ENCODE assay signal across 13 cellular contexts in genomic region chr16:22001591-22001990, GRCh38. TPM values are rescaled to one million over a fixed set of nuclear protein-coding genes. Genes with fewer than 3 reads are reported as not detected.
DNase-seq lines count a peak whose midpoint lies in the region; ATAC-seq and TF ChIP-seq lines count a peak whose summit lies in the region.
"Had no signal": no experiment of that assay in that cellular context is flagged by ENCODE, and none has a peak within 500 bp of the region (broad histone marks: within the 10 kb centered on the region; RNA-seq: fewer than 3 reads in every experiment).

No MANE protein-coding gene starts in this region.

- DNase-seq in GM23338 (ENCODE audit: low spot score), result no peak
- DNase-seq in WTC11 (ENCODE audit: low spot score), result no peak
- peak; percentile 62 to 77 for DNase-seq in foreskin keratinocyte
- no peak for DNase-seq in substantia nigra (lab: John Stamatoyannopoulos, UW)
- DNase-seq in transverse colon, result no peak
- no peak for DNase-seq in glutamatergic neuron

- H3F3A ChIP-seq in GM23338 (replicated peaks; ENCODE audit: low read depth), result no peaks in the 10 kb centered on the region

- H3K4me1 ChIP-seq in GM23338 (ENCODE audit: insufficient read depth) (peaks cover 3% of the 10 kb centered on the region; the same call in 1 of the 2 replicates), foreskin keratinocyte (peaks cover 8% of the 10 kb centered on the region), transverse colon (peaks cover 0 to 21% (median 8%) of the 10 kb centered on the region in 4 donors)
- H3K4me1 ChIP-seq: SJCRH30 had no signal

- H3K4me3 ChIP-seq in GM23338 (no peak overlapping the region), transverse colon (no peak overlapping the region)
- H3K4me3 ChIP-seq: SJCRH30 had no signal

- in situ Hi-C loops in transverse colon (cut with MboI; ENCODE audit: low pct_ligation_motif_present in 1 of 4, low pct_unique_long_range_greater_than_20kb in 1 of 4, low sequenced_read_pairs in 3 of 4), result loop anchor here in 3 of 4 donors (5.0 to 25.0 kb wide), 3 partner anchors 63 to 286 kb away; partner anchors contain the start of gene POLR3E (in 1 of the 3)

- H3K36me3 ChIP-seq in GM23338 (ENCODE audit: insufficient read depth) (no peaks in the 10 kb centered on the region), transverse colon (no peaks in the 10 kb centered on the region)
- H3K36me3 ChIP-seq: brain microvascular endothelial cell, esophagus muscularis mucosa, SJCRH30 had no signal

- ATAC-seq in GM23338, result no peak
- ATAC-seq in WTC11, result no peak
- ATAC-seq in foreskin keratinocyte, result peak; percentile 82
- ATAC-seq in stimulated activated memory B cell treated with anti-CD40 and anti-IgM and Interleukin-4, amounts not matched to agents 10 μg/mL and 1 μg/mL and 100 μg/mL, for 72 hours, result no peak

- H3K9me2 ChIP-seq in GM23338 (ENCODE audit: insufficient read depth), result no peaks in the 10 kb centered on the region

- H3K27me3 Mint-ChIP-seq in GM23338 (ENCODE audit: insufficient read depth, low read depth, poor library complexity) (peaks cover 4% of the 10 kb centered on the region), WTC11 (ENCODE audit: low read depth) (peaks cover 6% of the 10 kb centered on the region), glutamatergic neuron (ENCODE audit: unreplicated experiment) (peaks cover 2% of the 10 kb centered on the region)
- no peaks in the 10 kb centered on the region for H3K27me3 Mint-ChIP-seq in stimulated activated memory B cell treated with anti-CD40 and anti-IgM and Interleukin-4, amounts not matched to agents 10 μg/mL and 1 μg/mL and 100 μg/mL, for 72 hours

- H3K4me2 ChIP-seq in GM23338, result 0 out of 2 replicates have a peak overlapping the region, but pooled peaks have one; percentile 56

- H4K20me1 ChIP-seq in GM23338 (replicated peaks; ENCODE audit: insufficient read depth), result no peaks in the 10 kb centered on the region

- peaks cover 4% of the 10 kb centered on the region for H3K27me3 ChIP-seq in GM23338 (ENCODE audit: insufficient read depth)
- H3K27me3 ChIP-seq in foreskin keratinocyte, result no peaks in the 10 kb centered on the region
- H3K27me3 ChIP-seq in transverse colon, result no peaks in the 10 kb centered on the region
- H3K27me3 ChIP-seq: brain microvascular endothelial cell, esophagus muscularis mucosa had no signal

- no peaks in the 10 kb centered on the region for H3K9me3 ChIP-seq in transverse colon
- H3K9me3 ChIP-seq: esophagus muscularis mucosa, SJCRH30 had no signal

- no peak for TF ChIP-seq POLR2A in transverse colon (IDR thresholded peaks at IDR 0.05)

- H3K4me3 Mint-ChIP-seq in GM23338 (peak overlapping the region; percentile 19; the same call in 1 of the 3 replicates), WTC11 (peak overlapping the region; percentile 41; the same call in 1 of the 2 replicates), glutamatergic neuron (ENCODE audit: unreplicated experiment) (no peak overlapping the region)
- no peak overlapping the region for H3K4me3 Mint-ChIP-seq in stimulated activated memory B cell treated with anti-CD40 and anti-IgM and Interleukin-4, amounts not matched to agents 10 μg/mL and 1 μg/mL and 100 μg/mL, for 72 hours

- H3K27ac Mint-ChIP-seq in GM23338 (no peak overlapping the region), WTC11 (no peak overlapping the region), glutamatergic neuron (ENCODE audit: unreplicated experiment) (no peak overlapping the region)
- peak overlapping the region; percentile 61 for H3K27ac Mint-ChIP-seq in stimulated activated memory B cell treated with anti-CD40 and anti-IgM and Interleukin-4, amounts not matched to agents 10 μg/mL and 1 μg/mL and 100 μg/mL, for 72 hours
- H3K27ac Mint-ChIP-seq: immature natural killer cell had no signal

- intact Hi-C loops in transverse colon (cut with DNase I; ENCODE audit: low total_unique reads), result loop anchor here (5.0 kb wide), 2 partner anchors 76 to 186 kb away; no protein-coding TSS in a partner anchor

- CTCF ChIA-PET in WTC11 (lab: Charles Lee), result interaction anchor here (0.8 to 6.0 kb wide), 10 partner anchors 54 to 187 kb away, joined by 3 to 95 read pairs (median 6); partner anchors contain the start of gene VWA3A

- no peak for TF ChIP-seq CTCF in GM23338 (conservative IDR thresholded peaks at IDR 0.05; ENCODE audit: low read depth in 2 of 2)
- TF ChIP-seq CTCF in WTC11 (IDR thresholded peaks at IDR 0.05), result no peak
- TF ChIP-seq CTCF in foreskin keratinocyte (conservative IDR thresholded peaks at IDR 0.05), result no peak
- TF ChIP-seq CTCF in transverse colon (IDR thresholded peaks at IDR 0.05), result no peak
- no peak for TF ChIP-seq CTCF in glutamatergic neuron (IDR thresholded peaks at IDR 0.05; ENCODE audit: partially characterized antibody, unreplicated experiment)

- no peaks in the 10 kb centered on the region for H3K36me3 Mint-ChIP-seq in GM23338 (ENCODE audit: low read depth)
- H3K36me3 Mint-ChIP-seq in WTC11, result no peaks in the 10 kb centered on the region
- no peaks in the 10 kb centered on the region for H3K36me3 Mint-ChIP-seq in stimulated activated memory B cell treated with anti-CD40 and anti-IgM and Interleukin-4, amounts not matched to agents 10 μg/mL and 1 μg/mL and 100 μg/mL, for 72 hours
- H3K36me3 Mint-ChIP-seq in glutamatergic neuron (ENCODE audit: unreplicated experiment), result no peaks in the 10 kb centered on the region
- H3K36me3 Mint-ChIP-seq: immature natural killer cell; naive thymus-derived CD4-positive, alpha-beta T cell had no signal

- peak overlapping the region; percentile 30; the same call in 1 of the 2 replicates for H2AFZ ChIP-seq in GM23338

- TF ChIP-seq EP300 in transverse colon (IDR thresholded peaks at IDR 0.05; ENCODE audit: low read depth), result no peak

- H3K9me3 Mint-ChIP-seq in GM23338 (no peaks in the 10 kb centered on the region), WTC11 (no peaks in the 10 kb centered on the region), glutamatergic neuron (ENCODE audit: unreplicated experiment) (peaks cover 4% of the 10 kb centered on the region)
- H3K9me3 Mint-ChIP-seq in stimulated activated memory B cell treated with anti-CD40 and anti-IgM and Interleukin-4, amounts not matched to agents 10 μg/mL and 1 μg/mL and 100 μg/mL, for 72 hours, result no peaks in the 10 kb centered on the region

- 77 to 80% methylated on average over 1 of the region's 1 CpG for WGBS in transverse colon (ENCODE audit: low coverage in 1 of 2), 2 donors

- H3K27ac ChIP-seq in GM23338 (ENCODE audit: low read depth) (no peak overlapping the region), foreskin keratinocyte (peak overlapping the region; percentile 73), substantia nigra (ENCODE audit: low read depth, low read length, poor library complexity, severe bottlenecking) (no peak overlapping the region), transverse colon (no peak overlapping the region)
- H3K27ac ChIP-seq: brain microvascular endothelial cell, esophagus muscularis mucosa, SJCRH30 had no signal

- peaks cover 8% of the 10 kb centered on the region for H3K4me1 Mint-ChIP-seq in GM23338
- peaks cover 8% of the 10 kb centered on the region for H3K4me1 Mint-ChIP-seq in WTC11
- H3K4me1 Mint-ChIP-seq in stimulated activated memory B cell treated with anti-CD40 and anti-IgM and Interleukin-4, amounts not matched to agents 10 μg/mL and 1 μg/mL and 100 μg/mL, for 72 hours, result peaks cover 14% of the 10 kb centered on the region
- H3K4me1 Mint-ChIP-seq in glutamatergic neuron (ENCODE audit: low read depth, unreplicated experiment), result peaks cover 19% of the 10 kb centered on the region

- POLR2A ChIA-PET in WTC11 (lab: Charles Lee), result no interaction called here

- no peaks in the 10 kb centered on the region for H3K79me2 ChIP-seq in GM23338 (replicated peaks; ENCODE audit: insufficient read depth)

TF ChIP-seq in WTC11, 78 proteins besides CTCF, POLR2A, EP300 and RAD21 (continues in another document):
- TF ChIP-seq JUN (CRISPR knock-in tag; IDR thresholded peaks at IDR 0.05) (no peak), ZNF219 (CRISPR knock-in tag; IDR thresholded peaks at IDR 0.05; ENCODE audit: borderline replicate concordance) (no peak)
- TF ChIP-seq, protein P1, sequence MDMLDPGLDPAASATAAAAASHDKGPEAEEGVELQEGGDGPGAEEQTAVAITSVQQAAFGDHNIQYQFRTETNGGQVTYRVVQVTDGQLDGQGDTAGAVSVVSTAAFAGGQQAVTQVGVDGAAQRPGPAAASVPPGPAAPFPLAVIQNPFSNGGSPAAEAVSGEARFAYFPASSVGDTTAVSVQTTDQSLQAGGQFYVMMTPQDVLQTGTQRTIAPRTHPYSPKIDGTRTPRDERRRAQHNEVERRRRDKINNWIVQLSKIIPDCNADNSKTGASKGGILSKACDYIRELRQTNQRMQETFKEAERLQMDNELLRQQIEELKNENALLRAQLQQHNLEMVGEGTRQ (CRISPR knock-in tag; IDR thresholded peaks at IDR 0.05), result no peak
- TF ChIP-seq, protein P2, sequence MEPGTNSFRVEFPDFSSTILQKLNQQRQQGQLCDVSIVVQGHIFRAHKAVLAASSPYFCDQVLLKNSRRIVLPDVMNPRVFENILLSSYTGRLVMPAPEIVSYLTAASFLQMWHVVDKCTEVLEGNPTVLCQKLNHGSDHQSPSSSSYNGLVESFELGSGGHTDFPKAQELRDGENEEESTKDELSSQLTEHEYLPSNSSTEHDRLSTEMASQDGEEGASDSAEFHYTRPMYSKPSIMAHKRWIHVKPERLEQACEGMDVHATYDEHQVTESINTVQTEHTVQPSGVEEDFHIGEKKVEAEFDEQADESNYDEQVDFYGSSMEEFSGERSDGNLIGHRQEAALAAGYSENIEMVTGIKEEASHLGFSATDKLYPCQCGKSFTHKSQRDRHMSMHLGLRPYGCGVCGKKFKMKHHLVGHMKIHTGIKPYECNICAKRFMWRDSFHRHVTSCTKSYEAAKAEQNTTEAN (CRISPR knock-in tag; IDR thresholded peaks at IDR 0.05), result no peak

RNA-seq across cellular contexts. Expression of gene PDZD9, which starts 0.7 kb away (rescaled TPM):
- not detected in 2 replicates for total RNA-seq in GM23338 (2014; rRNA removed; shearing (Covaris generic))
- polyA plus RNA-seq in GM23338 (2016; fragmentation: Nextera tagmentation; extraction: Ambion mirVana), result 0.19 and 0.35 TPM in 2 replicates
- not detected in 3 replicates for total RNA-seq in WTC11 (2021)
- not detected in 2 replicates for total RNA-seq in foreskin keratinocyte
- polyA plus RNA-seq in foreskin keratinocyte, result not detected in 2 replicates
- total RNA-seq in transverse colon, result not detected
- total RNA-seq in glutamatergic neuron (ENCODE audit: unreplicated experiment), result not detected
- total RNA-seq: esophagus muscularis mucosa; naive thymus-derived CD4-positive, alpha-beta T cell; SJCRH30 had no signal
- polyA plus RNA-seq: immature natural killer cell, thymus had no signal

RNA-seq across cellular contexts. Expression of gene MOSMO, which starts 6.3 kb away (rescaled TPM):
- total RNA-seq in GM23338 (2014; rRNA removed; shearing (Covaris generic)), result 16.4 and 19.2 TPM in 2 replicates
- polyA plus RNA-seq in GM23338 (2016; fragmentation: Nextera tagmentation; extraction: Ambion mirVana), result 8.7 and 9.1 TPM in 2 replicates
- total RNA-seq in WTC11 (2021), result 10.7 to 11.6 TPM (median 10.7 TPM) in 3 replicates
- total RNA-seq in foreskin keratinocyte, result 23.3 and 27.7 TPM in 2 replicates
- 22.4 and 24.5 TPM in 2 replicates for polyA plus RNA-seq in foreskin keratinocyte
- 10 to 100 TPM in 3 of 4 donors, 1 to 10 TPM in 1; 8.4 to 68.5 (median 17.2) TPM for total RNA-seq in transverse colon
- total RNA-seq in glutamatergic neuron (ENCODE audit: unreplicated experiment), result 13.0 TPM

RNA-seq across cellular contexts. Expression of gene UQCRC2, which starts 48.4 kb away (rescaled TPM):
- total RNA-seq in GM23338 (2014; rRNA removed; shearing (Covaris generic)), result 122 and 135 TPM in 2 replicates
- polyA plus RNA-seq in GM23338 (2016; fragmentation: Nextera tagmentation; extraction: Ambion mirVana) (78.2 and 88.0 TPM in 2 replicates), foreskin keratinocyte (122 TPM in 2 replicates)
- total RNA-seq in WTC11 (2021) (197 to 207 TPM (median 198 TPM) in 3 replicates), foreskin keratinocyte (152 and 153 TPM in 2 replicates), transverse colon (100 to 1,000 TPM; 112 to 359 (median 321) TPM), glutamatergic neuron (ENCODE audit: unreplicated experiment) (193 TPM)

Comparison
In these comparisons a context has a peak if more than half of its experiments do, and no peak if none do; other contexts are left out.
1. DNase-seq: peak in foreskin keratinocyte (2 of 2); none in GM23338 (single experiment), WTC11 (single experiment), substantia nigra (0 of 49), transverse colon (single experiment) and glutamatergic neuron (single experiment).
2. H3K4me3 Mint-ChIP-seq: peak in GM23338 (single experiment) and WTC11 (single experiment); none in stimulated activated memory B cell treated with anti-CD40 and anti-IgM and Interleukin-4, amounts not matched to agents 10 μg/mL and 1 μg/mL and 100 μg/mL, for 72 hours (single experiment) and glutamatergic neuron (single experiment).